ENCODE assay signal across 8 cellular contexts in the genomic region with DNA sequence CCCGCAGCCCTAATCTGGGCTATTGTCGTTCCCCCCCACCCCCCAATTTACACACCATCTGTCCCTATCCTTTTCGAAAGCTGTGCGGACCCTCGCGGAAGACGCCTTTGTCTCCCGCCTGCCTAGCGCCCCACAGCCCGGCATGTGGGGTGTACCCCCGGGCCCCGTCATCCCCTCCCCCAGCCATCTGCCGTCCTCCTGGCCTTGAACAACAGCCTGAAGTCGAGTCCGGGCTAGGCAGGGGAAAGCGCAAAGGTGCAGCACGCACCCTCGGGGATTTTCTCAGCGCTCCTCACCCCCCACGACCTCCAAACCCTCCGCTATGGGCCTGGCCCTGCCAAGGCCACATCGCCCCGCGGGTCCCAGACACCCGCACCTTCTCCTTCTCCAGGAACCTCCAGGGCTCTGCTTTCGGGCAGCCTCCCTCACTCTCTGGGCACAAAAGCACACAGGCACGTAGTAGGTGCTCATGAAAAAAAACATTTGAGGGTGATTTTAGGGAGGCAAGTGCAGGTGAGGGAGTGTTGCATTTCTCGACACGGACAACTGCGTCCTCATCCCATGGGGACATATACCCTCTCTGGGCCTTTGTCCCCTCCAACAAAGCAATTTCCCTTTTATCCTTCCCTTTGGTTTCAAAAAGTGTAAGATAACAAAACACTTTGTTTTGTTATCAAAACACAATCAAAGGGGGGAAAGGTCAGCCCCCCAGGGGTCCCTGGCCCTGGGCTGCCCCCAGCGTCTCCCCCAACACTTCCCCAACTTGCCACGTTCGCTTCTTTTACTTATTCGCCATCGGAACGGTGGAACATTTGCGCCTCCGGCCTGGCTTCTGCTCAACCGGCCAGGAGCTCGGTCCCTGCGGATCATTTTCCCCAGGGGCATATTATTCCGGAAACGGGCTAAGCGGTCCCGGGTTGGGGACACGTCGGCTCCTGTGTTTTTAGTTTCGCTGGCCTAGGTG. TPM values are rescaled to one million over a fixed set of nuclear protein-coding genes. Genes with fewer than 3 reads are reported as not detected.
DNase-seq lines count a peak whose midpoint lies in the region; ATAC-seq and TF ChIP-seq lines count a peak whose summit lies in the region.

No MANE protein-coding gene starts in this region.

- no peak for TF ChIP-seq CTCF in left ventricle myocardium inferior (IDR thresholded peaks at IDR 0.05; ENCODE audit: borderline replicate concordance)
- no peak for TF ChIP-seq CTCF in right atrium auricular region (IDR thresholded peaks at IDR 0.05)
- TF ChIP-seq CTCF in foreskin fibroblast (IDR thresholded peaks at IDR 0.05; ENCODE audit: low read depth, low read length) = no peak
- no peak for TF ChIP-seq CTCF in testis (IDR thresholded peaks at IDR 0.05)

- ATAC-seq in HG02642 (IDR thresholded peaks at IDR 0.05; ENCODE audit: poor library complexity, unreplicated experiment) = no peak
- no peak for ATAC-seq in HG02973 (IDR thresholded peaks at IDR 0.05; ENCODE audit: unreplicated experiment)

- no peak for DNase-seq in left ventricle myocardium inferior
- no peak for DNase-seq in right atrium auricular region (ENCODE audit: low spot score)
- DNase-seq in SK-N-MC (ENCODE audit: low read depth, low spot score) = no peak
- DNase-seq in foreskin fibroblast = peak in 1 of 2 donors; percentile 42
- DNase-seq in testis = no peak
- DNase-seq in OCI-M1 (lab: John Stamatoyannopoulos, UW) = no peak

- H3K36me3 ChIP-seq in left ventricle myocardium inferior (no peaks in the 10 kb centered on the region), right atrium auricular region (no peaks in the 10 kb centered on the region), SK-N-MC (ENCODE audit: insufficient read depth, low read length) (no peaks in the 10 kb centered on the region), testis (ENCODE audit: low read depth, missing control alignments) (no peaks in the 10 kb centered on the region)

- H3K4me1 ChIP-seq in left ventricle myocardium inferior = peaks cover 58% of the 10 kb centered on the region
- peaks cover 0 to 53% of the 10 kb centered on the region in 2 donors for H3K4me1 ChIP-seq in right atrium auricular region
- H3K4me1 ChIP-seq in testis = peaks cover 47% of the 10 kb centered on the region

- H3K27ac ChIP-seq in left ventricle myocardium inferior (replicated peaks) = no peak overlapping the region
- no peak overlapping the region for H3K27ac ChIP-seq in right atrium auricular region
- peak overlapping the region; percentile 77 for H3K27ac ChIP-seq in SK-N-MC
- H3K27ac ChIP-seq in testis = no peak overlapping the region

- peak overlapping the region; percentile 89 for H3K4me3 ChIP-seq in left ventricle myocardium inferior
- peak overlapping the region in 1 of 2 donors; percentile 83 for H3K4me3 ChIP-seq in right atrium auricular region
- peak overlapping the region; percentile 75 for H3K4me3 ChIP-seq in SK-N-MC
- peak overlapping the region; percentile 35 to 50 for H3K4me3 ChIP-seq in foreskin fibroblast (ENCODE audit: low read depth in 1 of 2, low read length in 2 of 2)
- peak overlapping the region; percentile 69 to 77 for H3K4me3 ChIP-seq in testis

- no peak for TF ChIP-seq POLR2A in testis (IDR thresholded peaks at IDR 0.05)

- no peak overlapping the region for H3K9ac ChIP-seq in SK-N-MC (ENCODE audit: insufficient read length)

- H3K9me3 ChIP-seq in left ventricle myocardium inferior (replicated peaks) (no peaks in the 10 kb centered on the region), right atrium auricular region (no peaks in the 10 kb centered on the region), SK-N-MC (ENCODE audit: low read depth, low read length) (no peaks in the 10 kb centered on the region), testis (no peaks in the 10 kb centered on the region)

- intact Hi-C loops in left ventricle myocardium inferior (cut with micrococcal nuclease) = no loop called here
- intact Hi-C loops in testis (cut with DNase I; ENCODE audit: low total_unique reads) = no loop called here

- WGBS in testis, 2 donors = 13% methylated on average over 32 to 43 of the region's 48 CpGs

- peaks cover 58% of the 10 kb centered on the region for H3K27me3 ChIP-seq in left ventricle myocardium inferior (ENCODE audit: low read depth)
- peaks cover 23 to 40% of the 10 kb centered on the region in 2 donors for H3K27me3 ChIP-seq in right atrium auricular region
- no peaks in the 10 kb centered on the region for H3K27me3 ChIP-seq in testis

RNA-seq across cellular contexts. Expression of gene CCDC124, which starts 16.4 kb away (rescaled TPM):
- 87.4 TPM for total RNA-seq in left ventricle myocardium inferior
- 10 to 100 TPM; 56.7 to 65.5 TPM for total RNA-seq in right atrium auricular region
- 10 to 100 TPM; 51.5 to 69.5 TPM for total RNA-seq in testis
- 75.0 TPM for polyA plus RNA-seq in testis (ENCODE audit: insufficient read depth, low read depth, low replicate concordance)

RNA-seq across cellular contexts. Expression of gene KCNN1, which starts 17.7 kb away (rescaled TPM):
- total RNA-seq in left ventricle myocardium inferior (0.38 TPM), right atrium auricular region (under 1 TPM; 0.56 to 0.63 TPM), testis (10 to 100 TPM; 10.3 to 15.9 TPM)
- polyA plus RNA-seq in testis (ENCODE audit: insufficient read depth, low read depth, low replicate concordance) = 4.4 TPM

RNA-seq across cellular contexts. Expression of gene ARRDC2, which starts 58.7 kb away (rescaled TPM):
- total RNA-seq in left ventricle myocardium inferior (16.6 TPM), right atrium auricular region (10 to 100 TPM; 26.7 to 42.4 TPM), testis (10 to 100 TPM; 13.0 to 15.3 TPM)
- polyA plus RNA-seq in testis (ENCODE audit: insufficient read depth, low read depth, low replicate concordance) = 10.3 TPM
